ENCODE assay signal across 10 cellular contexts in genomic region chr7:50339990-50340500, GRCh38. TPM values are rescaled to one million over a fixed set of nuclear protein-coding genes. Genes with fewer than 3 reads are reported as not detected.
DNase-seq lines count a peak whose midpoint lies in the region; ATAC-seq and TF ChIP-seq lines count a peak whose summit lies in the region.
"Had no signal": no experiment of that assay in that cellular context is flagged by ENCODE, and none has a peak within 500 bp of the region (broad histone marks: within the 10 kb centered on the region; RNA-seq: fewer than 3 reads in every experiment).

No MANE protein-coding gene starts in this region.

- no peak overlapping the region for H3K4ac ChIP-seq in H9 (ENCODE audit: low read depth, low read length)

- H4K5ac ChIP-seq in H9 (ENCODE audit: insufficient read length, low read depth, low read length), result no peak overlapping the region

- H3K79me1 ChIP-seq in H9 (ENCODE audit: insufficient read depth, low read depth, low read length, poor library complexity, severe bottlenecking), result no peaks in the 10 kb centered on the region

- TF ChIP-seq CTCF in GM06990 (IDR thresholded peaks at IDR 0.05; ENCODE audit: insufficient read depth, low read length, poor library complexity, severe bottlenecking) (peak; percentile 17), H9 (conservative IDR thresholded peaks at IDR 0.05) (no peak)

- H3K36me3 Mint-ChIP-seq in immature natural killer cell (peaks cover 8 to 10% (median 8%) of the 10 kb centered on the region in 3 donors), H9 (ENCODE audit: insufficient read depth in 1 of 3, low read depth in 3 of 3) (no peaks in the 10 kb centered on the region)

- no peak overlapping the region for H2AFZ ChIP-seq in H9 (ENCODE audit: low read length)

- H3K18ac ChIP-seq in H9 (ENCODE audit: insufficient read length, low read depth, low read length), result no peak overlapping the region

- no peak overlapping the region; the same call in 1 of the 2 replicates for H3K14ac ChIP-seq in H9 (ENCODE audit: insufficient read depth, low read length)

- H3K27me3 ChIP-seq in GM06990 (replicated peaks; ENCODE audit: control insufficient read depth, insufficient read depth, low read length) (no peaks in the 10 kb centered on the region), H9 (ENCODE audit: insufficient read depth, low read length) (no peaks in the 10 kb centered on the region)
- H3K27me3 ChIP-seq: right lobe of liver had no signal

- H3K9me3 Mint-ChIP-seq in immature natural killer cell (no peaks in the 10 kb centered on the region), H9 (no peaks in the 10 kb centered on the region)

- H3K27me3 Mint-ChIP-seq in immature natural killer cell (ENCODE audit: low read depth in 3 of 3), result peaks cover 8 to 25% (median 14%) of the 10 kb centered on the region in 3 donors
- peaks cover 8% of the 10 kb centered on the region for H3K27me3 Mint-ChIP-seq in H9 (ENCODE audit: low read depth)

- H2AK5ac ChIP-seq in H9 (ENCODE audit: insufficient read length, low read length), result no peak overlapping the region

- no peaks in the 10 kb centered on the region; the same call in 1 of the 2 replicates for H3K4me1 ChIP-seq in H9 (ENCODE audit: insufficient read depth, low read length)
- H3K4me1 ChIP-seq: right lobe of liver had no signal

- H3K4me3 Mint-ChIP-seq in immature natural killer cell (no peak overlapping the region), H9 (no peak overlapping the region)

- H3K4me1 Mint-ChIP-seq in immature natural killer cell (peaks cover 0 to 17% of the 10 kb centered on the region in 2 donors), H9 (peaks cover 14 to 16% of the 10 kb centered on the region in 2 experiments)

- H3K36me3 ChIP-seq in GM06990 (ENCODE audit: control insufficient read depth, insufficient read depth, low read length), result peaks cover 4% of the 10 kb centered on the region
- H3K36me3 ChIP-seq: right lobe of liver had no signal

- H3K9ac ChIP-seq in H9 (ENCODE audit: extremely low read depth, insufficient read length, low read length), result no peak overlapping the region

- H3K27ac Mint-ChIP-seq in immature natural killer cell, result no peak overlapping the region
- H3K27ac Mint-ChIP-seq in H9, result peak overlapping the region in 1 of 3 experiments; percentile 28; a peak in 1 of 7 replicates

- no peak overlapping the region for H2BK20ac ChIP-seq in H9 (ENCODE audit: low read depth, low read length, poor library complexity, severe bottlenecking)

- no peak overlapping the region for H3K23ac ChIP-seq in H9 (ENCODE audit: insufficient read length, low read depth, low read length)

- no peak overlapping the region for H4K91ac ChIP-seq in H9 (ENCODE audit: insufficient read length, low read depth, low read length)

- no peak overlapping the region for H3K4me3 ChIP-seq in GM06990 (replicated peaks; ENCODE audit: low read depth, low read length)
- H3K4me3 ChIP-seq: right lobe of liver had no signal

- ATAC-seq in HG02642 (IDR thresholded peaks at IDR 0.05; ENCODE audit: poor library complexity, unreplicated experiment) (peak; percentile 22), GM19328 (IDR thresholded peaks at IDR 0.05; ENCODE audit: unreplicated experiment) (no peak)

- no peak overlapping the region for H2BK5ac ChIP-seq in H9 (ENCODE audit: insufficient read length, low read length)

- H3K56ac ChIP-seq in H9 (ENCODE audit: insufficient read length, low read depth, low read length), result no peak overlapping the region

- no peaks in the 10 kb centered on the region for H3K79me2 ChIP-seq in H9 (ENCODE audit: insufficient read depth, low read length)

- no peak overlapping the region for H2BK120ac ChIP-seq in H9 (ENCODE audit: low read depth, low read length, poor library complexity, severe bottlenecking)

- DNase-seq in GM06990 (ENCODE audit: extremely low read depth, insufficient read length) (peak; percentile 44), T-helper 2 cell (peak in 3 of 5 experiments; percentile 52 to 89 (median 76)), immature natural killer cell (peak; percentile 72 to 74 (median 73)), NCI-H526 treated with DMSO at 0.1 percent for 48 hours (lab: John Stamatoyannopoulos, UW) (no peak), H9 (no peak), SHP77 treated with DMSO at 0.1 percent for 48 hours (lab: John Stamatoyannopoulos, UW) (no peak)
- DNase-seq: right lobe of liver had no signal

- WGBS in H9 (ENCODE audit: extremely low coverage, insufficient read length, low lambda C conversion rate), result no CpG with 5 or more reads among the region's 7 CpGs

- no peaks in the 10 kb centered on the region for H3K23me2 ChIP-seq in H9 (ENCODE audit: insufficient read length, low read depth, low read length, poor library complexity, severe bottlenecking)

- H3T11ph ChIP-seq in H9 (ENCODE audit: low read length), result no peak overlapping the region

- no peak overlapping the region for H4K8ac ChIP-seq in H9 (replicated peaks; ENCODE audit: insufficient read length, low read depth, low read length)

- no peak overlapping the region for H3K4me2 ChIP-seq in H9 (ENCODE audit: insufficient read depth, insufficient read length, low read length)

- no peak overlapping the region for H2BK15ac ChIP-seq in H9 (ENCODE audit: low read depth, low read length)

- H3K9me3 ChIP-seq in H9 (ENCODE audit: control insufficient read depth, low read depth, low read length), result no peaks in the 10 kb centered on the region
- H3K9me3 ChIP-seq: right lobe of liver had no signal

- no peak overlapping the region for H2BK12ac ChIP-seq in H9 (ENCODE audit: insufficient read length, low read depth, low read length)

- H3K27ac ChIP-seq in H9 (ENCODE audit: insufficient read length, low read depth, low read length), result no peak overlapping the region
- H3K27ac ChIP-seq: right lobe of liver had no signal

- no peaks in the 10 kb centered on the region for H4K20me1 ChIP-seq in H9 (ENCODE audit: control insufficient read depth, insufficient read depth, insufficient read length)

RNA-seq across cellular contexts. Expression of gene IKZF1, which starts 35.5 kb away (rescaled TPM):
- polyA plus RNA-seq in immature natural killer cell, result 100 to 1,000 TPM in 1 of 3 donors, 10 to 100 TPM in 2; 79.5 to 307 (median 91.3) TPM
- total RNA-seq in H9 (2021), result 0.48 and 0.98 TPM in 2 replicates
- total RNA-seq: MCF 10A had no signal

Comparison
In these comparisons a context has a peak if more than half of its experiments do, and no peak if none do; other contexts are left out.
1. DNase-seq: peak in GM06990 (single experiment), T-helper 2 cell (3 of 5) and immature natural killer cell (3 of 3); none in NCI-H526 treated with DMSO at 0.1 percent for 48 hours (single experiment), H9 (single experiment) and SHP77 treated with DMSO at 0.1 percent for 48 hours (single experiment).